ENCODE assay signal across 1 cellular context in the genomic region with DNA sequence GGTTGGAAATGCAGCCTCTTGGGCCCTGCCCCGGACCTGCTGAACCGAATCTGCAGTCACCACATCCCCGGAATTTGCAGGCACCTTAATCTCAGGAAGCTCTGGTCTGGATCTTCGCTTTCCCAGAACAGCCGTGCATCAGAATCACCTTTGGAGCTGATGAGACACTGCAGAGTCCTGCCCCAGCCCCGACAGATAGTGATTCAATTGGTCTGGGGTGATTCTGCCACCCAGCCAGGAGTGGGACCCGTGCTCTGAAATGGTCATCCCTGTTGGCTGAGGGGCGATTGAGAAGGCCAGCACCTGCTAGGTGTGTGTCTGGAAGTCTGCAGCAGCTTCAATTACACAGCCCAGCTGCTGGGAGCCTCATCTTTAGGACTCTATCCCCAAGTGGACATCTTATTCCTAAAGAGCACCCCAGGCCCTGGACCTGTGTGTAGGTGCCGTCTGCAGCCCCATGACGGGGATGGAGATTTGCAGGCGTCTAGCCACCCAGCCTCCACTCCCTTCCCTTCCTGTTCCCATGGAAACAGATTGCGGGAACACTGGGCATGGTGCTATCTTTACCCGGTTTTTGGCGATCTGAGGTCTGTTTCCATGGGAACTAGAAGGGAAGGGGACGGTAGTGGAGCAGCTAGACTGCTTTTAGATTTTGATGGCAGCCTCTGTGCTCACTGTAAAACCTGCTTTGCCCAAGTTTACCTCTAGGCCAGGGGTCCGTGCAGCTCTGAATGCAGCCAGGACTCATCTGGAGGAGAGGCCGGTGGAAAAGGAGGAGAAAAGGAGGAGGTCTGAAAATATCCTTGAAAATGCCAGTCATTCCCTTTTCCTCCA.
TF ChIP-seq lines count a peak whose summit lies in the region.

No MANE protein-coding gene starts in this region.

TF ChIP-seq in GM23338, 12 proteins besides CTCF, POLR2A, EP300 and RAD21 (continued from another document):
- TF ChIP-seq, protein P1, sequence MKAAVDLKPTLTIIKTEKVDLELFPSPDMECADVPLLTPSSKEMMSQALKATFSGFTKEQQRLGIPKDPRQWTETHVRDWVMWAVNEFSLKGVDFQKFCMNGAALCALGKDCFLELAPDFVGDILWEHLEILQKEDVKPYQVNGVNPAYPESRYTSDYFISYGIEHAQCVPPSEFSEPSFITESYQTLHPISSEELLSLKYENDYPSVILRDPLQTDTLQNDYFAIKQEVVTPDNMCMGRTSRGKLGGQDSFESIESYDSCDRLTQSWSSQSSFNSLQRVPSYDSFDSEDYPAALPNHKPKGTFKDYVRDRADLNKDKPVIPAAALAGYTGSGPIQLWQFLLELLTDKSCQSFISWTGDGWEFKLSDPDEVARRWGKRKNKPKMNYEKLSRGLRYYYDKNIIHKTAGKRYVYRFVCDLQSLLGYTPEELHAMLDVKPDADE (IDR thresholded peaks at IDR 0.05), result no peak
- TF ChIP-seq, protein P2, sequence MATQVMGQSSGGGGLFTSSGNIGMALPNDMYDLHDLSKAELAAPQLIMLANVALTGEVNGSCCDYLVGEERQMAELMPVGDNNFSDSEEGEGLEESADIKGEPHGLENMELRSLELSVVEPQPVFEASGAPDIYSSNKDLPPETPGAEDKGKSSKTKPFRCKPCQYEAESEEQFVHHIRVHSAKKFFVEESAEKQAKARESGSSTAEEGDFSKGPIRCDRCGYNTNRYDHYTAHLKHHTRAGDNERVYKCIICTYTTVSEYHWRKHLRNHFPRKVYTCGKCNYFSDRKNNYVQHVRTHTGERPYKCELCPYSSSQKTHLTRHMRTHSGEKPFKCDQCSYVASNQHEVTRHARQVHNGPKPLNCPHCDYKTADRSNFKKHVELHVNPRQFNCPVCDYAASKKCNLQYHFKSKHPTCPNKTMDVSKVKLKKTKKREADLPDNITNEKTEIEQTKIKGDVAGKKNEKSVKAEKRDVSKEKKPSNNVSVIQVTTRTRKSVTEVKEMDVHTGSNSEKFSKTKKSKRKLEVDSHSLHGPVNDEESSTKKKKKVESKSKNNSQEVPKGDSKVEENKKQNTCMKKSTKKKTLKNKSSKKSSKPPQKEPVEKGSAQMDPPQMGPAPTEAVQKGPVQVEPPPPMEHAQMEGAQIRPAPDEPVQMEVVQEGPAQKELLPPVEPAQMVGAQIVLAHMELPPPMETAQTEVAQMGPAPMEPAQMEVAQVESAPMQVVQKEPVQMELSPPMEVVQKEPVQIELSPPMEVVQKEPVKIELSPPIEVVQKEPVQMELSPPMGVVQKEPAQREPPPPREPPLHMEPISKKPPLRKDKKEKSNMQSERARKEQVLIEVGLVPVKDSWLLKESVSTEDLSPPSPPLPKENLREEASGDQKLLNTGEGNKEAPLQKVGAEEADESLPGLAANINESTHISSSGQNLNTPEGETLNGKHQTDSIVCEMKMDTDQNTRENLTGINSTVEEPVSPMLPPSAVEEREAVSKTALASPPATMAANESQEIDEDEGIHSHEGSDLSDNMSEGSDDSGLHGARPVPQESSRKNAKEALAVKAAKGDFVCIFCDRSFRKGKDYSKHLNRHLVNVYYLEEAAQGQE (IDR thresholded peaks at IDR 0.05; ENCODE audit: unreplicated experiment), result no peak
- TF ChIP-seq POLR2AphosphoS5 (IDR thresholded peaks at IDR 0.05; ENCODE audit: low read depth) (no peak), ZNF114 (CRISPR knock-in tag; IDR thresholded peaks at IDR 0.05) (no peak), STAT1 (IDR thresholded peaks at IDR 0.05; ENCODE audit: unreplicated experiment) (no peak)
